Comparison of ENCODE assay signal across 28 cellular contexts in the genomic region with DNA sequence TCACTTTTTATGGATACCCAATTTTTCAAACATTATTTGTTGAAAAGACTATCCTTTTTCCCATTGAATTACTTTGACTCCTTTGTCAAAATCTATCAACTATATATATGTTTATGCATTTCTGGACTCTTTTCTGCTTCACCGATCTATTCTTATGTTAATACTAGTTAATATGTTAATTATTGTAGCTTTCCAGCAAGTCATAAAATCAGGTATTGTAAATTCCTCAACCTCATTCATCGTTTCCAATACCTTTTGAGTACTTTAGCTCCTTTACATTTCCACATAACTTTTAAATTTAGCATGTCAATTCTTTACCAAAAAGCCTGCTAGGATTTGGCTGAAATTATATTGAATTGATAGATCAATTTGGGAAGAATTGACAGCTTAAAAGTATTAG.
"Had no signal": no experiment of that assay in that cellular context is flagged by ENCODE, and none has a peak within 500 bp of the region (broad histone marks: within the 10 kb centered on the region; RNA-seq: fewer than 3 reads in every experiment).

No MANE protein-coding gene starts in this region.

- DNase-seq: stimulated activated CD4-positive, alpha-beta T cell treated with anti-CD3 and anti-CD28 coated beads, Interleukin-2, amount 100 ng/mL, for 48 hours; stimulated activated CD4-positive, alpha-beta T cell treated with anti-CD3 and anti-CD28 coated beads, Interleukin-4, amount 100 ng/mL, for 1 hour; stimulated activated CD4-positive, alpha-beta T cell treated with anti-CD3 and anti-CD28 coated beads, Interleukin-4, amount 100 ng/mL, for 24 hours; stimulated activated CD4-positive, alpha-beta T cell treated with anti-CD3 and anti-CD28 coated beads, Interleukin-4, amount 100 ng/mL, for 4 hours; stimulated activated CD8-positive, alpha-beta memory T cell treated with anti-CD3 and anti-CD28 coated beads, Interleukin-4, amount 100 ng/mL, for 48 hours; stimulated activated naive B cell treated with anti-CD40 and anti-IgM and Interleukin-4, amounts not matched to agents 10 μg/mL and 1 μg/mL and 100 μg/mL, for 72 hours; stimulated activated naive CD4-positive, alpha-beta T cell; stimulated activated naive CD4-positive, alpha-beta T cell treated with Interleukin-2 at 50 U/mL for 16 hours; stimulated activated naive CD8-positive, alpha-beta T cell treated with anti-CD3 and anti-CD28 coated beads, Interleukin-15, amount 100 ng/mL, for 72 hours; stimulated activated naive CD8-positive, alpha-beta T cell treated with anti-CD3 and anti-CD28 coated beads, Interleukin-15, Interleukin-2, amounts not matched to agents 100 U/mL and 50 U/mL, for 24 hours; stomach; substantia nigra; testis; thyroid gland; tibial artery; transverse colon; trophoblast cell; upper lobe of left lung; upper lobe of right lung; uterus had no signal

- H3K36me3 ChIP-seq: suprapubic skin, thoracic aorta, thyroid gland, tibial artery, transverse colon, upper lobe of left lung, upper lobe of right lung, uterus, vagina had no signal

- H3K27ac ChIP-seq: stomach, suprapubic skin, testis, thoracic aorta, thyroid gland, tibial artery, tibial nerve, transverse colon, upper lobe of left lung, upper lobe of right lung, uterus, vagina had no signal

- H3K9me3 Mint-ChIP-seq: stimulated activated memory B cell treated with anti-CD40 and anti-IgM and Interleukin-4, amounts not matched to agents 10 μg/mL and 1 μg/mL and 100 μg/mL, for 72 hours; stimulated activated naive CD8-positive, alpha-beta T cell treated with anti-CD3 and anti-CD28 coated beads, Interleukin-15, Interleukin-2, amounts not matched to agents 100 ng/mL and 50 ng/mL, for 24 hours had no signal

- H3K4me3 ChIP-seq: stomach, suprapubic skin, testis, thoracic aorta, thyroid gland, tibial artery, tibial nerve, transverse colon, upper lobe of left lung, upper lobe of right lung, uterus, vagina had no signal

- ATAC-seq: stimulated activated effector memory CD8-positive, alpha-beta T cell treated with anti-CD3 and anti-CD28 coated beads, Interleukin-12 subunit alpha, Interleukin-12 subunit beta, amount 100 ng/mL, for 72 hours; stimulated activated memory B cell treated with anti-CD40 and anti-IgM and Interleukin-4, amounts not matched to agents 10 μg/mL and 1 μg/mL and 100 μg/mL, for 72 hours; stimulated activated naive B cell treated with anti-CD40 and anti-IgM and Interleukin-4, amounts not matched to agents 10 μg/mL and 1 μg/mL and 100 μg/mL, for 72 hours; stimulated activated naive CD8-positive, alpha-beta T cell treated with anti-CD3 and anti-CD28 coated beads, Interleukin-15, amount 100 ng/mL, for 72 hours; stimulated activated naive CD8-positive, alpha-beta T cell treated with anti-CD3 and anti-CD28 coated beads, Interleukin-15, Interleukin-2, amounts not matched to agents 100 U/mL and 50 U/mL, for 24 hours; upper lobe of right lung had no signal

- H3K4me1 Mint-ChIP-seq: stimulated activated memory B cell treated with anti-CD40 and anti-IgM and Interleukin-4, amounts not matched to agents 10 μg/mL and 1 μg/mL and 100 μg/mL, for 72 hours; stimulated activated naive B cell treated with anti-CD40 and anti-IgM and Interleukin-4, amounts not matched to agents 10 μg/mL and 1 μg/mL and 100 μg/mL, for 72 hours; stimulated activated naive CD8-positive, alpha-beta T cell treated with anti-CD3 and anti-CD28 coated beads, Interleukin-15, amount 100 ng/mL, for 72 hours had no signal

- H3K4me1 ChIP-seq: stomach, suprapubic skin, testis, tibial artery, tibial nerve, upper lobe of left lung, upper lobe of right lung, uterus, vagina had no signal

- H3K27me3 ChIP-seq: stomach, suprapubic skin, testis, thyroid gland, tibial artery, tibial nerve, transverse colon, upper lobe of left lung, upper lobe of right lung, uterus, vagina had no signal

- H3K36me3 Mint-ChIP-seq: stimulated activated effector memory CD8-positive, alpha-beta T cell treated with anti-CD3 and anti-CD28 coated beads, Interleukin-12 subunit alpha, Interleukin-12 subunit beta, amount 100 ng/mL, for 72 hours; stimulated activated memory B cell treated with anti-CD40 and anti-IgM and Interleukin-4, amounts not matched to agents 10 μg/mL and 1 μg/mL and 100 μg/mL, for 72 hours; stimulated activated naive B cell treated with anti-CD40 and anti-IgM and Interleukin-4, amounts not matched to agents 10 μg/mL and 1 μg/mL and 100 μg/mL, for 72 hours had no signal

- H3K4me3 Mint-ChIP-seq: stimulated activated effector memory CD8-positive, alpha-beta T cell treated with anti-CD3 and anti-CD28 coated beads, Interleukin-12 subunit alpha, Interleukin-12 subunit beta, amount 100 ng/mL, for 72 hours; stimulated activated memory B cell treated with anti-CD40 and anti-IgM and Interleukin-4, amounts not matched to agents 10 μg/mL and 1 μg/mL and 100 μg/mL, for 72 hours; stimulated activated naive B cell treated with anti-CD40 and anti-IgM and Interleukin-4, amounts not matched to agents 10 μg/mL and 1 μg/mL and 100 μg/mL, for 72 hours; stimulated activated naive CD8-positive, alpha-beta T cell treated with anti-CD3 and anti-CD28 coated beads, Interleukin-15, amount 100 ng/mL, for 72 hours; stimulated activated naive CD8-positive, alpha-beta T cell treated with anti-CD3 and anti-CD28 coated beads, Interleukin-15, Interleukin-2, amounts not matched to agents 100 ng/mL and 50 ng/mL, for 24 hours; type B pancreatic cell had no signal

- H3K27me3 Mint-ChIP-seq: stimulated activated memory B cell treated with anti-CD40 and anti-IgM and Interleukin-4, amounts not matched to agents 10 μg/mL and 1 μg/mL and 100 μg/mL, for 72 hours; stimulated activated naive B cell treated with anti-CD40 and anti-IgM and Interleukin-4, amounts not matched to agents 10 μg/mL and 1 μg/mL and 100 μg/mL, for 72 hours; type B pancreatic cell had no signal

- H3K27ac Mint-ChIP-seq: stimulated activated effector memory CD8-positive, alpha-beta T cell treated with anti-CD3 and anti-CD28 coated beads, Interleukin-12 subunit alpha, Interleukin-12 subunit beta, amount 100 ng/mL, for 72 hours; stimulated activated memory B cell treated with anti-CD40 and anti-IgM and Interleukin-4, amounts not matched to agents 10 μg/mL and 1 μg/mL and 100 μg/mL, for 72 hours; stimulated activated naive B cell treated with anti-CD40 and anti-IgM and Interleukin-4, amounts not matched to agents 10 μg/mL and 1 μg/mL and 100 μg/mL, for 72 hours; stimulated activated naive CD8-positive, alpha-beta T cell treated with anti-CD3 and anti-CD28 coated beads, Interleukin-15, amount 100 ng/mL, for 72 hours; stimulated activated naive CD8-positive, alpha-beta T cell treated with anti-CD3 and anti-CD28 coated beads, Interleukin-15, Interleukin-2, amounts not matched to agents 100 ng/mL and 50 ng/mL, for 24 hours; type B pancreatic cell had no signal
